Comparison of ENCODE assay signal across 8 cellular contexts in the genomic region with DNA sequence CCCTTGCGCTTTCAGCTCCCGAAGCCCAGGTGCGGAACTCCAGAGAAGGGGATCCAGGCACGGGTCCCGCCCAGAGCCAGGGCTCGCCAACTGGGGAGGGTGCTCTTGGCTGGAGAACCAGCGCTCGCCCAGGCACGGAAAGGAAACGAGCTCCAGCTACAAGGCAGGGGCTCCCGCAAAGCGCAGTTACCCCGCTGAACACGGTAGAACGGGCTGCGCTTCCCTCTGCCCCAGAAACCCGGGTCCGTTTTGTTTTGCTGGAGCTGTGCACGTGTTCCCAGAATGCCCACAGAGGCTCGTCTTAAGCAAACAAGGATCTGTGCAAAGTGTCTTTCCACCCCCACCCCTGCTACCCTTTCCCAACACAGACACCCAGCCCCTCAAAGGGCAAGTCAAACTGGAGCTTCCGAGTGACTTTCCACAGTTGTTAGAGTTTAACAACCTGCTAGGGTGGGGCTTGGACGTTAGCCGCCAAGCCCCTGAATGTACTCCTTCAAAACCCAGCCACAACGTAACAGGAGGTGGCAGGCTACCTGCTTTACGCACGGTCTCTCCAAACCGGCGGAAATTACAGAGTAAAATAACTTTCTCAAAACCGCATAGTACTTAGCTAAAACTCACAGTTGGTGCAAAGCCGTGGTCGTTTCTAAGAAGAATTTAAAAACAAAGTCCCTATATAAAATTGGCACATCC. TPM values are rescaled to one million over a fixed set of nuclear protein-coding genes. Genes with fewer than 3 reads are reported as not detected.
A peak's percentile ranks its signal among the peaks of the same experiment; 100 is the strongest.
DNase-seq lines count a peak whose midpoint lies in the region; ATAC-seq and TF ChIP-seq lines count a peak whose summit lies in the region.

No MANE protein-coding gene starts in this region.

- no peaks in the 10 kb centered on the region for H3K36me3 ChIP-seq in HEK293 (ENCODE audit: control insufficient read depth in 2 of 2, insufficient read depth in 1 of 2, low read length in 2 of 2)
- H3K36me3 ChIP-seq in OCI-LY3 (replicated peaks; ENCODE audit: low read depth, low read length) = no peaks in the 10 kb centered on the region
- no peaks in the 10 kb centered on the region for H3K36me3 ChIP-seq in neuron (ENCODE audit: insufficient read depth, low read length)
- H3K36me3 ChIP-seq in thyroid gland = no peaks in the 10 kb centered on the region

- 1% methylated on average over 23 to 31 of the region's 31 CpGs for WGBS in thyroid gland, 2 donors

- no peaks in the 10 kb centered on the region for H3K79me2 ChIP-seq in OCI-LY3 (ENCODE audit: low read length)

- H3K4me3 ChIP-seq in HEK293 (ENCODE audit: low read depth, low read length) = peak overlapping the region; percentile 57
- peak overlapping the region; percentile 90 for H3K4me3 ChIP-seq in OCI-LY3 (ENCODE audit: low read length)
- peak overlapping the region; percentile 52 to 62 for H3K4me3 ChIP-seq in foreskin fibroblast (ENCODE audit: low read depth in 1 of 2, low read length in 2 of 2)
- peak overlapping the region; percentile 40 for H3K4me3 ChIP-seq in neuron (ENCODE audit: low read length)
- H3K4me3 ChIP-seq in thyroid gland (replicated peaks in 1 of 3) = peak overlapping the region; percentile 1 to 44 (median 21)

- H3K4me3 Mint-ChIP-seq in CD14-positive monocyte = peak overlapping the region; percentile 99

- H3K27ac Mint-ChIP-seq in CD14-positive monocyte = peak overlapping the region; percentile 45 to 92 (median 86)

- no peaks in the 10 kb centered on the region for H3K9me3 ChIP-seq in HEK293 (ENCODE audit: control insufficient read depth, insufficient read depth, low read depth, low read length)
- no peaks in the 10 kb centered on the region for H3K9me3 ChIP-seq in OCI-LY3 (ENCODE audit: insufficient read depth, low read length)
- H3K9me3 ChIP-seq in neuron (ENCODE audit: low read length) = no peaks in the 10 kb centered on the region
- H3K9me3 ChIP-seq in thyroid gland = no peaks in the 10 kb centered on the region

- H3K4me1 ChIP-seq in HEK293 (ENCODE audit: control insufficient read depth, insufficient read depth, low read length) (no peaks in the 10 kb centered on the region), OCI-LY3 (ENCODE audit: low read length) (peaks cover 12% of the 10 kb centered on the region; the same call in 1 of the 2 replicates), neuron (ENCODE audit: insufficient read depth, low read length) (peaks cover 14% of the 10 kb centered on the region), thyroid gland (peaks cover 0 to 14% of the 10 kb centered on the region in 2 donors)

- H3K27ac ChIP-seq in HEK293 (ENCODE audit: extremely low read depth, low read depth, low read length) (peak overlapping the region; percentile 80; the same call in 1 of the 2 replicates), OCI-LY3 (ENCODE audit: low read length) (no peak overlapping the region), thyroid gland (peak overlapping the region in 2 of 3 donors; percentile 21 to 50)

- POLR2A ChIA-PET in HEK293 (lab: Yijun Ruan, JAX) = interaction anchor here (0.6 to 2.9 kb wide), 11 partner anchors 10 to 1561 kb away, joined by 3 to 30 read pairs (median 5); partner anchors contain the start of genes RNF138 and TRAPPC8

- peaks cover 3 to 12% of the 10 kb centered on the region in 2 donors for H3K36me3 Mint-ChIP-seq in CD14-positive monocyte

- intact Hi-C loops in CD14-positive monocyte (cut with micrococcal nuclease) = loop anchor here in 1 of 2 donors (5.0 kb wide), 1 partner anchor 33 kb away; no protein-coding TSS in a partner anchor
- intact Hi-C loops in thyroid gland (cut with DNase I) = no loop called here

- H3K27me3 ChIP-seq in OCI-LY3 (ENCODE audit: low read depth, low read length) (no peaks in the 10 kb centered on the region), neuron (ENCODE audit: insufficient read depth, low read length) (peaks cover 3% of the 10 kb centered on the region), thyroid gland (no peaks in the 10 kb centered on the region)

- no peak for ATAC-seq in HG03378 (IDR thresholded peaks at IDR 0.05; ENCODE audit: unreplicated experiment)

- no peaks in the 10 kb centered on the region for H4K20me1 ChIP-seq in OCI-LY3 (ENCODE audit: insufficient read depth, low read length)

- DNase-seq in CD14-positive monocyte (ENCODE audit: low spot score) (peak; percentile 49), foreskin fibroblast (peak; percentile 18 to 55), thyroid gland (peak; percentile 25 to 30)
- peak; percentile 45 for DNase-seq in activated effector memory CD4-positive, alpha-beta T cell treated with Interleukin-2 at 50 U/mL for 16 hours

- peak overlapping the region; percentile 66 for H3K9ac ChIP-seq in OCI-LY3 (ENCODE audit: low read length)

- H3K9me3 Mint-ChIP-seq in CD14-positive monocyte = peaks cover 0 to 3% (median 0%) of the 10 kb centered on the region in 7 donors

- H3K4me2 ChIP-seq in OCI-LY3 (ENCODE audit: low read length) = peak overlapping the region; percentile 91

- no peak for TF ChIP-seq POLR2A in thyroid gland (IDR thresholded peaks at IDR 0.05)

- H3K4me1 Mint-ChIP-seq in CD14-positive monocyte = peaks cover 36% of the 10 kb centered on the region

- CTCF ChIA-PET in HEK293 (lab: Yijun Ruan, JAX) = interaction anchor here (0.7 to 2.0 kb wide), 10 partner anchors 9 to 794 kb away, joined by 3 to 7 read pairs (median 4); no protein-coding TSS in a partner anchor

- peak overlapping the region; percentile 96 for H2AFZ ChIP-seq in OCI-LY3 (ENCODE audit: low read depth, low read length)
- peak overlapping the region; percentile 78 for H2AFZ ChIP-seq in neuron (ENCODE audit: low read depth, low read length)

- H3K27me3 Mint-ChIP-seq in CD14-positive monocyte (ENCODE audit: low read depth in 3 of 3) = peaks cover 2 to 4% (median 2%) of the 10 kb centered on the region in 3 donors

- TF ChIP-seq CTCF in CD14-positive monocyte (IDR thresholded peaks at IDR 0.05) (no peak), HEK293 (tag by site-specific recombination; IDR thresholded peaks at IDR 0.05) (0 out of 2 replicates have a peak, but pooled peaks have one; percentile 24), OCI-LY3 (IDR thresholded peaks at IDR 0.05; ENCODE audit: low read depth, low read length) (peak; percentile 28; the same call in 1 of the 2 replicates), foreskin fibroblast (IDR thresholded peaks at IDR 0.05; ENCODE audit: low read depth, low read length) (no peak), thyroid gland (IDR thresholded peaks at IDR 0.05) (no peak)

TF ChIP-seq in HEK293, 187 proteins besides CTCF, POLR2A, EP300 and RAD21 (continues in another document):
- TF ChIP-seq GLI2 (tag by site-specific recombination; IDR thresholded peaks at IDR 0.05; ENCODE audit: borderline replicate concordance, low read depth) (no peak), SP2 (tag by site-specific recombination; IDR thresholded peaks at IDR 0.05) (peak; percentile 6; the same call in 1 of the 2 replicates), KLF17 (tag by site-specific recombination; IDR thresholded peaks at IDR 0.05) (0 out of 2 replicates have a peak, but pooled peaks have one; percentile 14), ZNF544 (tag by site-specific recombination; IDR thresholded peaks at IDR 0.05) (no peak), ZNF621 (tag by site-specific recombination; IDR thresholded peaks at IDR 0.05) (no peak), ZBTB21 (tag by site-specific recombination; IDR thresholded peaks at IDR 0.05) (no peak), ZNF701 (tag by site-specific recombination; IDR thresholded peaks at IDR 0.05) (no peak), HOXD13 (CRISPR knock-in tag; IDR thresholded peaks at IDR 0.05; ENCODE audit: borderline replicate concordance) (no peak), ZNF768 (tag by site-specific recombination; IDR thresholded peaks at IDR 0.05) (no peak), ZNF843 (tag by site-specific recombination; IDR thresholded peaks at IDR 0.05) (peak; percentile 34; the same call in 1 of the 2 replicates), REPIN1 (tag by site-specific recombination; IDR thresholded peaks at IDR 0.05; ENCODE audit: low read depth) (no peak), ZXDB (tag by site-specific recombination; IDR thresholded peaks at IDR 0.05) (peak; percentile 79), ZNF830 (tag by site-specific recombination; IDR thresholded peaks at IDR 0.05; ENCODE audit: low read depth) (no peak), ZNF394 (tag by site-specific recombination; IDR thresholded peaks at IDR 0.05; ENCODE audit: borderline replicate concordance) (no peak)
- TF ChIP-seq, protein P1, sequence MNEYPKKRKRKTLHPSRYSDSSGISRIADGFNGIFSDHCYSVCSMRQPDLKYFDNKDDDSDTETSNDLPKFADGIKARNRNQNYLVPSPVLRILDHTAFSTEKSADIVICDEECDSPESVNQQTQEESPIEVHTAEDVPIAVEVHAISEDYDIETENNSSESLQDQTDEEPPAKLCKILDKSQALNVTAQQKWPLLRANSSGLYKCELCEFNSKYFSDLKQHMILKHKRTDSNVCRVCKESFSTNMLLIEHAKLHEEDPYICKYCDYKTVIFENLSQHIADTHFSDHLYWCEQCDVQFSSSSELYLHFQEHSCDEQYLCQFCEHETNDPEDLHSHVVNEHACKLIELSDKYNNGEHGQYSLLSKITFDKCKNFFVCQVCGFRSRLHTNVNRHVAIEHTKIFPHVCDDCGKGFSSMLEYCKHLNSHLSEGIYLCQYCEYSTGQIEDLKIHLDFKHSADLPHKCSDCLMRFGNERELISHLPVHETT (tag by site-specific recombination; IDR thresholded peaks at IDR 0.05) = no peak

RNA-seq across cellular contexts. Expression of gene RNF125, which starts 0.8 kb away (rescaled TPM):
- polyA plus RNA-seq in CD14-positive monocyte = 10 to 100 TPM; 26.3 to 29.2 TPM
- 1 to 10 TPM; 1.3 to 6.7 (median 1.9) TPM for total RNA-seq in thyroid gland

Comparison
In these comparisons a context has a peak if more than half of its experiments do, and no peak if none do; other contexts are left out.
1. CTCF ChIP-seq: peak in HEK293 (single experiment) and OCI-LY3 (single experiment); none in CD14-positive monocyte (single experiment), foreskin fibroblast (single experiment) and thyroid gland (0 of 6).
2. H3K4me3 ChIP-seq: peak in every context shown above with its lines; median percentile 90 in OCI-LY3; 57 in HEK293; 57 in foreskin fibroblast; 40 in neuron; 21 in thyroid gland.
3. Peak in every context shown above with its lines, with median percentiles within 50 percentile points of each other: DNase-seq.